1 cellular context compared by ENCODE assay signal in the genomic region with DNA sequence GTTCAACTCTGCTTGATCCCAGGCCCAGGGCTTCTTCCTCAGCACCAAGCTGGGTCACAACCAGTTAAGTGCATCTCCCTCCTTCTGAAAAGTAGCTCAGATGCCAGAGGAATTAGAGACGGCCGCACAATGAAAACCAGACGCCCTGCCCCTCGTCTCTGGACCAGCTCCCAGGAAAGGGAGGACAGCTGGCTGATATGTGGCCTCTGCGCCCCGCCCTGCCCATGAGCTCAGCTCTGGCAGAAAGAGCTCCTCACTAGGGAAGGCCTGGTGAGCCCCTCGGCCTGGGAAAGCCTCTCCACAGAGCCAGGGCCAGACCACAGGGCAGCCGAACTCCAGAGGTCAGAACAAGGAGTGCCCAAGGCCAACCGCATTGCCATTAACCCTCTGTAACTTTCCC.
TF ChIP-seq lines count a peak whose summit lies in the region.

No MANE protein-coding gene starts in this region.

TF ChIP-seq in WTC11, 78 proteins besides CTCF, POLR2A, EP300 and RAD21 (continued from another document):
- TF ChIP-seq SP1 (CRISPR knock-in tag; conservative IDR thresholded peaks at IDR 0.05), result no peak
- no peak for TF ChIP-seq GABPB1 (CRISPR knock-in tag; IDR thresholded peaks at IDR 0.05)
- TF ChIP-seq, protein P1, sequence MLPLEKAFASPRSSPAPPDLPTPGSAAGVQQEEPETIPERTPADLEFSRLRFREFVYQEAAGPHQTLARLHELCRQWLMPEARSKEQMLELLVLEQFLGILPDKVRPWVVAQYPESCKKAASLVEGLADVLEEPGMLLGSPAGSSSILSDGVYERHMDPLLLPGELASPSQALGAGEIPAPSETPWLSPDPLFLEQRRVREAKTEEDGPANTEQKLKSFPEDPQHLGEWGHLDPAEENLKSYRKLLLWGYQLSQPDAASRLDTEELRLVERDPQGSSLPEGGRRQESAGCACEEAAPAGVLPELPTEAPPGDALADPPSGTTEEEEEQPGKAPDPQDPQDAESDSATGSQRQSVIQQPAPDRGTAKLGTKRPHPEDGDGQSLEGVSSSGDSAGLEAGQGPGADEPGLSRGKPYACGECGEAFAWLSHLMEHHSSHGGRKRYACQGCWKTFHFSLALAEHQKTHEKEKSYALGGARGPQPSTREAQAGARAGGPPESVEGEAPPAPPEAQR (CRISPR knock-in tag; IDR thresholded peaks at IDR 0.05), result no peak
- TF ChIP-seq TEAD1 (CRISPR knock-in tag; IDR thresholded peaks at IDR 0.05), result no peak
- TF ChIP-seq NR3C1 (CRISPR knock-in tag; conservative IDR thresholded peaks at IDR 0.05; ENCODE audit: low read depth), result no peak
- TF ChIP-seq, protein P2, sequence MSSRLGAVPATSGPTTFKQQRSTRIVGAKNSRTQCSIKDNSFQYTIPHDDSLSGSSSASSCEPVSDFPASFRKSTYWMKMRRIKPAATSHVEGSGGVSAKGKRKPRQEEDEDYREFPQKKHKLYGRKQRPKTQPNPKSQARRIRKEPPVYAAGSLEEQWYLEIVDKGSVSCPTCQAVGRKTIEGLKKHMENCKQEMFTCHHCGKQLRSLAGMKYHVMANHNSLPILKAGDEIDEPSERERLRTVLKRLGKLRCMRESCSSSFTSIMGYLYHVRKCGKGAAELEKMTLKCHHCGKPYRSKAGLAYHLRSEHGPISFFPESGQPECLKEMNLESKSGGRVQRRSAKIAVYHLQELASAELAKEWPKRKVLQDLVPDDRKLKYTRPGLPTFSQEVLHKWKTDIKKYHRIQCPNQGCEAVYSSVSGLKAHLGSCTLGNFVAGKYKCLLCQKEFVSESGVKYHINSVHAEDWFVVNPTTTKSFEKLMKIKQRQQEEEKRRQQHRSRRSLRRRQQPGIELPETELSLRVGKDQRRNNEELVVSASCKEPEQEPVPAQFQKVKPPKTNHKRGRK (CRISPR knock-in tag; IDR thresholded peaks at IDR 0.05; ENCODE audit: borderline replicate concordance), result no peak
- no peak for TF ChIP-seq NR1H2 (CRISPR knock-in tag; IDR thresholded peaks at IDR 0.05)
- no peak for TF ChIP-seq AFF4 (CRISPR knock-in tag; IDR thresholded peaks at IDR 0.05; ENCODE audit: borderline replicate concordance)
